Comparison of ENCODE assay signal across 21 cellular contexts in the genomic region with DNA sequence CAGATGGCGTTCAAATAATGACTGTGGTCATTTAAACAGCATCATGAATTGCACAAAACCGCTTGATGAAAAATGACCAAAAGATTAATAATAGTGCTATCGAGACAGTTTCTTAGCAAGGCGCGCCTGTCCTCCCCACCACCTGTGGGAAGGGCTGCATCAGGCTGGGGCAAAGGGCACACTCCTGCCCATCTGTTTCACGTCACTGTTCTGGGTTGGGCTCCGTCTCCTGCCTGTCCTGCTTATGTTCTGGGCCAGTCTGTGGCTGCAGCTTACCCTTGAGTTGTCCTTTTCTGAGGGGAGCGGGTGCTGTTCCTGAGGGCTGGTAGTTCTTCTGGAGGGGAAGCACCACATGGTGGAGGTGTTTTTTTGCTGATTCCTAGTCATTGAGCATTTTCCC. TPM values are rescaled to one million over a fixed set of nuclear protein-coding genes. Genes with fewer than 3 reads are reported as not detected.
DNase-seq lines count a peak whose midpoint lies in the region; ATAC-seq and TF ChIP-seq lines count a peak whose summit lies in the region.
"Had no signal": no experiment of that assay in that cellular context is flagged by ENCODE, and none has a peak within 500 bp of the region (broad histone marks: within the 10 kb centered on the region; RNA-seq: fewer than 3 reads in every experiment).

No MANE protein-coding gene starts in this region.

- H3K36me3 ChIP-seq in right atrium auricular region = peaks cover 44% of the 10 kb centered on the region
- H3K36me3 ChIP-seq in OCI-LY1 (ENCODE audit: insufficient read depth, low read length) = peaks cover 88% of the 10 kb centered on the region
- H3K36me3 ChIP-seq in vagina = peaks cover 0 to 39% of the 10 kb centered on the region in 2 donors

- H3K9me3 ChIP-seq in right atrium auricular region = no peaks in the 10 kb centered on the region
- H3K9me3 ChIP-seq in OCI-LY1 (ENCODE audit: low read length) = no peaks in the 10 kb centered on the region
- no peaks in the 10 kb centered on the region for H3K9me3 ChIP-seq in vagina

- no peak overlapping the region; the same call in 1 of the 2 replicates for H3K4me2 ChIP-seq in OCI-LY1 (ENCODE audit: low read length)

- no peaks in the 10 kb centered on the region for H4K20me1 ChIP-seq in OCI-LY1 (ENCODE audit: insufficient read depth, low read length)

- no peak overlapping the region for H3K4me3 Mint-ChIP-seq in stimulated activated effector memory CD8-positive, alpha-beta T cell treated with anti-CD3 and anti-CD28 coated beads, Interleukin-12 subunit alpha, Interleukin-12 subunit beta, amount 100 ng/mL, for 72 hours
- H3K4me3 Mint-ChIP-seq: GM23338 had no signal

- H2AFZ ChIP-seq in OCI-LY1 (ENCODE audit: low read length) = no peak overlapping the region
- H2AFZ ChIP-seq: GM23338 had no signal

- ATAC-seq in Right ventricle myocardium superior (ENCODE audit: poor library complexity) (peak; percentile 52), left colon (peak; percentile 99)
- ATAC-seq in stimulated activated effector memory CD8-positive, alpha-beta T cell treated with anti-CD3 and anti-CD28 coated beads, Interleukin-12 subunit alpha, Interleukin-12 subunit beta, amount 100 ng/mL, for 72 hours = no peak
- ATAC-seq: GM23338, HCT116, K562 had no signal

- H3K4me1 ChIP-seq in right atrium auricular region (no peaks in the 10 kb centered on the region), OCI-LY1 (ENCODE audit: insufficient read depth, low read length, severe bottlenecking) (peaks cover 25% of the 10 kb centered on the region), vagina (no peaks in the 10 kb centered on the region)

- no peaks in the 10 kb centered on the region for H3K9me2 ChIP-seq in OCI-LY1 (ENCODE audit: low read depth, low read length)

- H3K27ac ChIP-seq in right atrium auricular region = no peak overlapping the region
- H3K27ac ChIP-seq in OCI-LY1 (ENCODE audit: low read depth, low read length, poor library complexity, severe bottlenecking) = peak overlapping the region; percentile 87
- H3K27ac ChIP-seq in vagina = no peak overlapping the region
- H3K27ac ChIP-seq: C4-2B had no signal

- H3F3A ChIP-seq in OCI-LY1 (ENCODE audit: insufficient read depth, low read length) = 0 out of 2 replicates have a peak, but pooled peaks cover 3% of the 10 kb centered on the region

- no peaks in the 10 kb centered on the region for H3K9me3 Mint-ChIP-seq in stimulated activated effector memory CD8-positive, alpha-beta T cell treated with anti-CD3 and anti-CD28 coated beads, Interleukin-12 subunit alpha, Interleukin-12 subunit beta, amount 100 ng/mL, for 72 hours
- H3K9me3 Mint-ChIP-seq: GM23338 had no signal

- DNase-seq in Right ventricle myocardium superior (no peak), right atrium auricular region (ENCODE audit: low spot score) (no peak), left colon (peak in 1 of 2 donors; percentile 45), HT-29 (ENCODE audit: low spot score) (no peak), vagina (ENCODE audit: extremely low spot score in 2 of 2) (no peak), dermis blood vessel endothelial cell (no peak)
- DNase-seq in stimulated activated effector memory CD8-positive, alpha-beta T cell treated with anti-CD3 and anti-CD28 coated beads, Interleukin-12 subunit alpha, Interleukin-12 subunit beta, amount 100 ng/mL, for 72 hours (ENCODE audit: low spot score in 2 of 2) = peak in 1 of 2 donors; percentile 37
- DNase-seq: GF-D8, NCI-H1436 treated with DMSO at 0.1 percent for 48 hours, NCI-H2029 treated with DMSO at 0.1 percent for 48 hours, NCI-H2171 treated with DMSO at 0.1 percent for 48 hours, NCI-H748 treated with DMSO at 0.1 percent for 48 hours had no signal

- peaks cover 100% of the 10 kb centered on the region for H3K36me3 Mint-ChIP-seq in stimulated activated effector memory CD8-positive, alpha-beta T cell treated with anti-CD3 and anti-CD28 coated beads, Interleukin-12 subunit alpha, Interleukin-12 subunit beta, amount 100 ng/mL, for 72 hours

- H3K4me3 ChIP-seq in right atrium auricular region (no peak overlapping the region), OCI-LY1 (ENCODE audit: low read depth, low read length, poor library complexity, severe bottlenecking) (no peak overlapping the region), vagina (no peak overlapping the region)
- H3K4me3 ChIP-seq: GM23338, K562 had no signal

- H3K4me1 Mint-ChIP-seq in stimulated activated effector memory CD8-positive, alpha-beta T cell treated with anti-CD3 and anti-CD28 coated beads, Interleukin-12 subunit alpha, Interleukin-12 subunit beta, amount 100 ng/mL, for 72 hours = peaks cover 35% of the 10 kb centered on the region

- no peak for TF ChIP-seq CTCF in right atrium auricular region (IDR thresholded peaks at IDR 0.05)
- no peak for TF ChIP-seq CTCF in OCI-LY1 (IDR thresholded peaks at IDR 0.05; ENCODE audit: low read length)
- no peak for TF ChIP-seq CTCF in vagina (IDR thresholded peaks at IDR 0.05)

- no peak for TF ChIP-seq POLR2A in vagina (IDR thresholded peaks at IDR 0.05)

- no peak overlapping the region for H3K9ac ChIP-seq in OCI-LY1 (ENCODE audit: low read length)

- peak overlapping the region; percentile 52 for H3K27ac Mint-ChIP-seq in stimulated activated effector memory CD8-positive, alpha-beta T cell treated with anti-CD3 and anti-CD28 coated beads, Interleukin-12 subunit alpha, Interleukin-12 subunit beta, amount 100 ng/mL, for 72 hours
- H3K27ac Mint-ChIP-seq: GM23338 had no signal

- H3K27me3 ChIP-seq in right atrium auricular region (no peaks in the 10 kb centered on the region), OCI-LY1 (ENCODE audit: insufficient read depth, low read length) (no peaks in the 10 kb centered on the region), vagina (no peaks in the 10 kb centered on the region)

- peaks cover 59% of the 10 kb centered on the region for H3K79me2 ChIP-seq in OCI-LY1 (ENCODE audit: insufficient read depth, low read length)

- intact Hi-C loops in Right ventricle myocardium superior (cut with DNase I) = no loop called here
- intact Hi-C loops in left colon (cut with DNase I, micrococcal nuclease) = no loop called here
- intact Hi-C loops in vagina (cut with DNase I) = no loop called here

RNA-seq across cellular contexts. Expression of gene RBM17, which starts 13.3 kb away (rescaled TPM):
- 64.3 TPM for total RNA-seq in Right ventricle myocardium superior
- 10 to 100 TPM; 27.4 to 30.1 TPM for total RNA-seq in right atrium auricular region
- 10 to 100 TPM; 71.7 to 90.7 TPM for total RNA-seq in left colon
- total RNA-seq in HT-29 (2014; rRNA removed; shearing (Covaris generic)) = 47.7 and 48.7 TPM in 2 replicates
- 50.6 TPM for total RNA-seq in vagina
- 65.3 and 67.9 TPM in 2 replicates for total RNA-seq in dermis blood vessel endothelial cell

RNA-seq across cellular contexts. Expression of gene IL2RA, which starts 40.0 kb away (rescaled TPM):
- 2.3 TPM for total RNA-seq in Right ventricle myocardium superior
- total RNA-seq in right atrium auricular region = under 1 TPM; 0.16 to 0.30 TPM
- 1 to 10 TPM in 1 of 2 donors, under 1 TPM in 1; 0.61 to 1.8 TPM for total RNA-seq in left colon
- not detected in 2 replicates for total RNA-seq in HT-29 (2014; rRNA removed; shearing (Covaris generic))
- not detected for total RNA-seq in vagina
- total RNA-seq in dermis blood vessel endothelial cell = not detected in 2 replicates
- total RNA-seq: A673, Daoy, GM23338, M059J, NCI-H460 had no signal
